ENCODE assay signal across 19 cellular contexts in the genomic region with DNA sequence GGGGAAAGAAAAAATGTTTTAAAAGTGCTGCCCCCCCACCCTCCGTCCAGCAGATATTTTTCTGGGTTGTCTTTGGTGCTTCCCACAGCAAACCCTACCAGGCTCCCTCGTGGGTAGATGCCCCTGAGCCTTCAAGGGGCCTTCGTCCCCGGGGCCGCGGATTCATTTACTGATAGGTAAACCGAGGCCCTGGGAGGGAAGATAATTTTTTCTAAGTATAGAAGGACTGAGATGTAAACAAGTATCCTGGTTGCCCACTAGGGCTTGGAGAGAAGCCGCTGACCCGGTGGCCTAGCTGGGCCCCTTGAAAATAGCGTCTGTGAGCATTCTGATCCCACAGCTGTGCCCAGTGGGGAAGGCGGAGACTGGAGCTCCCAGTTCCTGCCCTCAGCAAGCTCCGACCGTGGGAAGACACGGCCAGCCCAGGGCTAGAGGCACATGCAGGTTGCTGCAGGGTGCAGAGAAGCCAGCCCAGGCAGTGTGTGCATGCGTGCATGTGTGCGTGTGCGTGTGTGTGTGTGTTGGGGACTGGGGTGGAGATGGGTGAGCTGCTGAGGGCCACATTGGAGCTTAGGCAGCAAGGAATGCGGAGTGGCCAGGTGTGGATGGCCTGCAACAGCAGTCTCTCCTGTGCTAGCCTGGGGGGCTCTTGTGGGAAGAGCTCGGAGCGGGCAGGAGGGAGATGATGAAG. TPM values are rescaled to one million over a fixed set of nuclear protein-coding genes. Genes with fewer than 3 reads are reported as not detected.
DNase-seq lines count a peak whose midpoint lies in the region; ATAC-seq, FAIRE-seq and TF ChIP-seq lines count a peak whose summit lies in the region.
"Had no signal": no experiment of that assay in that cellular context is flagged by ENCODE, and none has a peak within 500 bp of the region (broad histone marks: within the 10 kb centered on the region; RNA-seq: fewer than 3 reads in every experiment).

No MANE protein-coding gene starts in this region.

- H3K36me3 ChIP-seq in cardiac muscle cell (no peaks in the 10 kb centered on the region), mucosa of descending colon (ENCODE audit: low read depth) (no peaks in the 10 kb centered on the region)
- H3K36me3 ChIP-seq in naive thymus-derived CD4-positive, alpha-beta T cell (ENCODE audit: control insufficient read depth in 2 of 3, insufficient read depth in 3 of 3, low read length in 3 of 3), result no peaks in the 10 kb centered on the region
- H3K36me3 ChIP-seq: Peyer's patch had no signal

- H3K27me3 Mint-ChIP-seq in naive thymus-derived CD4-positive, alpha-beta T cell, result peaks cover 0 to 26% (median 0%) of the 10 kb centered on the region in 5 donors

- peaks cover 0 to 10% (median 4%) of the 10 kb centered on the region in 7 donors for H3K4me1 Mint-ChIP-seq in naive thymus-derived CD4-positive, alpha-beta T cell

- no peak overlapping the region for H3K4me3 ChIP-seq in cardiac muscle cell
- H3K4me3 ChIP-seq in mucosa of descending colon, result no peak overlapping the region
- H3K4me3 ChIP-seq in naive thymus-derived CD4-positive, alpha-beta T cell (ENCODE audit: low read length), result no peak overlapping the region
- H3K4me3 ChIP-seq: Peyer's patch had no signal

- no peak for TF ChIP-seq CTCF in cardiac muscle cell (IDR thresholded peaks at IDR 0.05; ENCODE audit: low read depth, low read length)
- TF ChIP-seq CTCF in mucosa of descending colon (IDR thresholded peaks at IDR 0.05), result no peak

- intact Hi-C loops in mucosa of descending colon (cut with DNase I, micrococcal nuclease), result no loop called here
- intact Hi-C loops in naive thymus-derived CD4-positive, alpha-beta T cell (cut with micrococcal nuclease), result no loop called here

- no peak for FAIRE-seq in GM19239 (lab: Jason Lieb, UNC)

- H3K4me1 ChIP-seq in cardiac muscle cell (ENCODE audit: low read depth) (peaks cover 89% of the 10 kb centered on the region), mucosa of descending colon (ENCODE audit: low read depth) (peaks cover 13% of the 10 kb centered on the region)
- H3K4me1 ChIP-seq in naive thymus-derived CD4-positive, alpha-beta T cell (ENCODE audit: control insufficient read depth in 2 of 2, insufficient read depth in 2 of 2, low read length in 2 of 2), result no peaks in the 10 kb centered on the region

- no peaks in the 10 kb centered on the region for H3K36me3 Mint-ChIP-seq in naive thymus-derived CD4-positive, alpha-beta T cell
- H3K36me3 Mint-ChIP-seq: natural killer cell treated with Interleukin-12 subunit alpha and Interleukin-12 subunit beta and Interleukin-15 and Interleukin-18, amount 100 ng/mL, for 72 hours had no signal

- CTCF ChIA-PET in naive thymus-derived CD4-positive, alpha-beta T cell (lab: Charles Lee), result no interaction called here

- no peaks in the 10 kb centered on the region for H3K9me3 ChIP-seq in cardiac muscle cell (ENCODE audit: low read depth)
- H3K9me3 ChIP-seq in mucosa of descending colon, result no peaks in the 10 kb centered on the region
- no peaks in the 10 kb centered on the region for H3K9me3 ChIP-seq in naive thymus-derived CD4-positive, alpha-beta T cell (ENCODE audit: control insufficient read depth in 2 of 3, low read length in 3 of 3)
- H3K9me3 ChIP-seq: Peyer's patch had no signal

- no peak for ATAC-seq in mucosa of descending colon
- ATAC-seq in naive thymus-derived CD4-positive, alpha-beta T cell, result no peak
- ATAC-seq: natural killer cell treated with Interleukin-12 subunit alpha and Interleukin-12 subunit beta and Interleukin-15 and Interleukin-18, amount 100 ng/mL, for 72 hours; stimulated activated naive CD8-positive, alpha-beta T cell treated with anti-CD3 and anti-CD28 coated beads, Interleukin-15, Interleukin-2, amounts not matched to agents 100 U/mL and 50 U/mL, for 24 hours had no signal

- H3K27me3 ChIP-seq in cardiac muscle cell, result no peaks in the 10 kb centered on the region
- H3K27me3 ChIP-seq in naive thymus-derived CD4-positive, alpha-beta T cell (ENCODE audit: control insufficient read depth in 2 of 2, insufficient read depth in 2 of 2, low read length in 2 of 2), result no peaks in the 10 kb centered on the region
- H3K27me3 ChIP-seq: Peyer's patch had no signal

- H3K27ac Mint-ChIP-seq in naive thymus-derived CD4-positive, alpha-beta T cell, result peak overlapping the region in 2 of 9 donors; percentile 26 to 79
- H3K27ac Mint-ChIP-seq: T-helper 1 cell treated with Interleukin-12 subunit alpha and Interleukin-12 subunit beta and Interleukin-4 antibody, amounts not matched to agents 30 μg/mL and 1 μg/mL, for 36 hours had no signal

- peak; percentile 22 for DNase-seq in stimulated activated CD4-positive, alpha-beta T cell treated with anti-CD3 and anti-CD28 coated beads, Interleukin-4, amount 100 ng/mL, for 1 hour
- DNase-seq in stimulated activated CD4-positive, alpha-beta T cell treated with anti-CD3 and anti-CD28 coated beads, Interleukin-2, amount 100 ng/mL, for 24 hours, result no peak
- DNase-seq in cardiac muscle cell (ENCODE audit: low read depth in 1 of 2, low spot score in 1 of 2), result no peak
- DNase-seq in mucosa of descending colon, result peak in 2 of 3 donors; percentile 6 to 46
- no peak for DNase-seq in UCSD-AML1 (lab: John Stamatoyannopoulos, UW; ENCODE audit: unreplicated experiment)
- no peak for DNase-seq in naive thymus-derived CD4-positive, alpha-beta T cell
- no peak for DNase-seq in GM19239 (ENCODE audit: insufficient read length, low spot score)
- DNase-seq in substantia nigra (lab: John Stamatoyannopoulos, UW), result no peak
- DNase-seq: ACHN; activated CD4-positive, alpha-beta T cell treated with anti-CD3 and anti-CD28 coated beads for 4 hours; activated T-cell treated with anti-CD3 and anti-CD28 coated beads, Interleukin-2, amount 50 U/mL, for 48 hours; head of caudate nucleus; NCI-H1694; NCI-H526; stimulated activated naive CD8-positive, alpha-beta T cell treated with anti-CD3 and anti-CD28 coated beads, Interleukin-15, Interleukin-2, amounts not matched to agents 100 U/mL and 50 U/mL, for 24 hours had no signal

- no peaks in the 10 kb centered on the region for H3K9me3 Mint-ChIP-seq in naive thymus-derived CD4-positive, alpha-beta T cell
- H3K9me3 Mint-ChIP-seq: natural killer cell treated with Interleukin-12 subunit alpha and Interleukin-12 subunit beta and Interleukin-15 and Interleukin-18, amount 100 ng/mL, for 72 hours; T-helper 1 cell treated with Interleukin-12 subunit alpha and Interleukin-12 subunit beta and Interleukin-4 antibody, amounts not matched to agents 30 μg/mL and 1 μg/mL, for 36 hours had no signal

- peak overlapping the region in 1 of 10 donors; percentile 17 for H3K4me3 Mint-ChIP-seq in naive thymus-derived CD4-positive, alpha-beta T cell
- H3K4me3 Mint-ChIP-seq: natural killer cell treated with Interleukin-12 subunit alpha and Interleukin-12 subunit beta and Interleukin-15 and Interleukin-18, amount 100 ng/mL, for 72 hours; T-helper 1 cell treated with Interleukin-12 subunit alpha and Interleukin-12 subunit beta and Interleukin-4 antibody, amounts not matched to agents 30 μg/mL and 1 μg/mL, for 36 hours had no signal

- POLR2A ChIA-PET in naive thymus-derived CD4-positive, alpha-beta T cell (lab: Charles Lee), result no interaction called here

- peak overlapping the region; percentile 56 for H3K27ac ChIP-seq in cardiac muscle cell
- H3K27ac ChIP-seq in naive thymus-derived CD4-positive, alpha-beta T cell (ENCODE audit: low read depth, low read length), result no peak overlapping the region
- H3K27ac ChIP-seq in substantia nigra (ENCODE audit: low read depth, low read length, poor library complexity, severe bottlenecking), result no peak overlapping the region
- H3K27ac ChIP-seq: KMS-11 had no signal

RNA-seq across cellular contexts. Expression of gene RXRA, which starts 5.9 kb away (rescaled TPM):
- 46.1 and 50.4 TPM in 2 replicates for total RNA-seq in cardiac muscle cell
- 32.9 and 41.4 TPM in 2 replicates for polyA plus RNA-seq in cardiac muscle cell
- 100 to 1,000 TPM in 1 of 3 donors, 10 to 100 TPM in 2; 75.2 to 101 (median 85.3) TPM for total RNA-seq in mucosa of descending colon
- total RNA-seq in naive thymus-derived CD4-positive, alpha-beta T cell, result 10 to 100 TPM in 2 of 5 experiments, 1 to 10 TPM in 3; 5.9 to 59.5 (median 8.6) TPM
- polyA plus RNA-seq in naive thymus-derived CD4-positive, alpha-beta T cell, result under 1 TPM; 0.31 TPM

Comparison
In these comparisons a context has a peak if more than half of its experiments do, and no peak if none do; other contexts are left out.
1. DNase-seq: peak in stimulated activated CD4-positive, alpha-beta T cell treated with anti-CD3 and anti-CD28 coated beads, Interleukin-4, amount 100 ng/mL, for 1 hour (single experiment) and mucosa of descending colon (2 of 3); none in stimulated activated CD4-positive, alpha-beta T cell treated with anti-CD3 and anti-CD28 coated beads, Interleukin-2, amount 100 ng/mL, for 24 hours (0 of 2), cardiac muscle cell (0 of 2), UCSD-AML1 (single experiment), naive thymus-derived CD4-positive, alpha-beta T cell (0 of 9), GM19239 (single experiment) and substantia nigra (0 of 49).